Comparison of ENCODE assay signal across 1 cellular context in genomic region chr12:98895086-98895651, GRCh38.
TF ChIP-seq lines count a peak whose summit lies in the region.

No MANE protein-coding gene starts in this region.

TF ChIP-seq in WTC11, 78 proteins besides CTCF, POLR2A, EP300 and RAD21 (continued from another document):
- TF ChIP-seq, protein P1, sequence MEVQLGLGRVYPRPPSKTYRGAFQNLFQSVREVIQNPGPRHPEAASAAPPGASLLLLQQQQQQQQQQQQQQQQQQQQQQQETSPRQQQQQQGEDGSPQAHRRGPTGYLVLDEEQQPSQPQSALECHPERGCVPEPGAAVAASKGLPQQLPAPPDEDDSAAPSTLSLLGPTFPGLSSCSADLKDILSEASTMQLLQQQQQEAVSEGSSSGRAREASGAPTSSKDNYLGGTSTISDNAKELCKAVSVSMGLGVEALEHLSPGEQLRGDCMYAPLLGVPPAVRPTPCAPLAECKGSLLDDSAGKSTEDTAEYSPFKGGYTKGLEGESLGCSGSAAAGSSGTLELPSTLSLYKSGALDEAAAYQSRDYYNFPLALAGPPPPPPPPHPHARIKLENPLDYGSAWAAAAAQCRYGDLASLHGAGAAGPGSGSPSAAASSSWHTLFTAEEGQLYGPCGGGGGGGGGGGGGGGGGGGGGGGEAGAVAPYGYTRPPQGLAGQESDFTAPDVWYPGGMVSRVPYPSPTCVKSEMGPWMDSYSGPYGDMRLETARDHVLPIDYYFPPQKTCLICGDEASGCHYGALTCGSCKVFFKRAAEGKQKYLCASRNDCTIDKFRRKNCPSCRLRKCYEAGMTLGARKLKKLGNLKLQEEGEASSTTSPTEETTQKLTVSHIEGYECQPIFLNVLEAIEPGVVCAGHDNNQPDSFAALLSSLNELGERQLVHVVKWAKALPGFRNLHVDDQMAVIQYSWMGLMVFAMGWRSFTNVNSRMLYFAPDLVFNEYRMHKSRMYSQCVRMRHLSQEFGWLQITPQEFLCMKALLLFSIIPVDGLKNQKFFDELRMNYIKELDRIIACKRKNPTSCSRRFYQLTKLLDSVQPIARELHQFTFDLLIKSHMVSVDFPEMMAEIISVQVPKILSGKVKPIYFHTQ (CRISPR knock-in tag; IDR thresholded peaks at IDR 0.05) = no peak
- TF ChIP-seq GTF2I (CRISPR knock-in tag; conservative IDR thresholded peaks at IDR 0.05) (no peak), ATF2 (CRISPR knock-in tag; IDR thresholded peaks at IDR 0.05; ENCODE audit: borderline replicate concordance, low read depth) (no peak), OVOL2 (CRISPR knock-in tag; IDR thresholded peaks at IDR 0.05; ENCODE audit: borderline replicate concordance) (no peak), ATF3 (CRISPR knock-in tag; conservative IDR thresholded peaks at IDR 0.05) (no peak), ETV6 (CRISPR knock-in tag; IDR thresholded peaks at IDR 0.05) (no peak), ZSCAN18 (CRISPR knock-in tag; IDR thresholded peaks at IDR 0.05) (no peak), USF1 (CRISPR knock-in tag; IDR thresholded peaks at IDR 0.05) (no peak), PRDM15 (CRISPR knock-in tag; IDR thresholded peaks at IDR 0.05) (no peak), ZNF232 (CRISPR knock-in tag; IDR thresholded peaks at IDR 0.05) (0 out of 2 replicates have a peak, but pooled peaks have one; percentile 38), EMX1 (CRISPR knock-in tag; IDR thresholded peaks at IDR 0.05) (no peak), ZBTB21 (CRISPR knock-in tag; IDR thresholded peaks at IDR 0.05; ENCODE audit: borderline replicate concordance) (no peak), FOXJ3 (CRISPR knock-in tag; IDR thresholded peaks at IDR 0.05; ENCODE audit: borderline replicate concordance) (no peak), USF2 (CRISPR knock-in tag; IDR thresholded peaks at IDR 0.05) (no peak), ZNF263 (CRISPR knock-in tag; IDR thresholded peaks at IDR 0.05; ENCODE audit: low read depth) (no peak), CREB1 (CRISPR knock-in tag; IDR thresholded peaks at IDR 0.05) (no peak), PRRX2 (CRISPR knock-in tag; IDR thresholded peaks at IDR 0.05) (no peak), GABPB1 (CRISPR knock-in tag; IDR thresholded peaks at IDR 0.05) (no peak), ZNF423 (CRISPR knock-in tag; IDR thresholded peaks at IDR 0.05) (peak; percentile 61; the same call in 1 of the 2 replicates), FOXK1 (CRISPR knock-in tag; IDR thresholded peaks at IDR 0.05) (0 out of 2 replicates have a peak, but pooled peaks have one; percentile 30)
- TF ChIP-seq, protein P2, sequence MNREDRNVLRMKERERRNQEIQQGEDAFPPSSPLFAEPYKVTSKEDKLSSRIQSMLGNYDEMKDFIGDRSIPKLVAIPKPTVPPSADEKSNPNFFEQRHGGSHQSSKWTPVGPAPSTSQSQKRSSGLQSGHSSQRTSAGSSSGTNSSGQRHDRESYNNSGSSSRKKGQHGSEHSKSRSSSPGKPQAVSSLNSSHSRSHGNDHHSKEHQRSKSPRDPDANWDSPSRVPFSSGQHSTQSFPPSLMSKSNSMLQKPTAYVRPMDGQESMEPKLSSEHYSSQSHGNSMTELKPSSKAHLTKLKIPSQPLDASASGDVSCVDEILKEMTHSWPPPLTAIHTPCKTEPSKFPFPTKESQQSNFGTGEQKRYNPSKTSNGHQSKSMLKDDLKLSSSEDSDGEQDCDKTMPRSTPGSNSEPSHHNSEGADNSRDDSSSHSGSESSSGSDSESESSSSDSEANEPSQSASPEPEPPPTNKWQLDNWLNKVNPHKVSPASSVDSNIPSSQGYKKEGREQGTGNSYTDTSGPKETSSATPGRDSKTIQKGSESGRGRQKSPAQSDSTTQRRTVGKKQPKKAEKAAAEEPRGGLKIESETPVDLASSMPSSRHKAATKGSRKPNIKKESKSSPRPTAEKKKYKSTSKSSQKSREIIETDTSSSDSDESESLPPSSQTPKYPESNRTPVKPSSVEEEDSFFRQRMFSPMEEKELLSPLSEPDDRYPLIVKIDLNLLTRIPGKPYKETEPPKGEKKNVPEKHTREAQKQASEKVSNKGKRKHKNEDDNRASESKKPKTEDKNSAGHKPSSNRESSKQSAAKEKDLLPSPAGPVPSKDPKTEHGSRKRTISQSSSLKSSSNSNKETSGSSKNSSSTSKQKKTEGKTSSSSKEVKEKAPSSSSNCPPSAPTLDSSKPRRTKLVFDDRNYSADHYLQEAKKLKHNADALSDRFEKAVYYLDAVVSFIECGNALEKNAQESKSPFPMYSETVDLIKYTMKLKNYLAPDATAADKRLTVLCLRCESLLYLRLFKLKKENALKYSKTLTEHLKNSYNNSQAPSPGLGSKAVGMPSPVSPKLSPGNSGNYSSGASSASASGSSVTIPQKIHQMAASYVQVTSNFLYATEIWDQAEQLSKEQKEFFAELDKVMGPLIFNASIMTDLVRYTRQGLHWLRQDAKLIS (CRISPR knock-in tag; IDR thresholded peaks at IDR 0.05; ENCODE audit: borderline replicate concordance) = no peak
- TF ChIP-seq, protein P3, sequence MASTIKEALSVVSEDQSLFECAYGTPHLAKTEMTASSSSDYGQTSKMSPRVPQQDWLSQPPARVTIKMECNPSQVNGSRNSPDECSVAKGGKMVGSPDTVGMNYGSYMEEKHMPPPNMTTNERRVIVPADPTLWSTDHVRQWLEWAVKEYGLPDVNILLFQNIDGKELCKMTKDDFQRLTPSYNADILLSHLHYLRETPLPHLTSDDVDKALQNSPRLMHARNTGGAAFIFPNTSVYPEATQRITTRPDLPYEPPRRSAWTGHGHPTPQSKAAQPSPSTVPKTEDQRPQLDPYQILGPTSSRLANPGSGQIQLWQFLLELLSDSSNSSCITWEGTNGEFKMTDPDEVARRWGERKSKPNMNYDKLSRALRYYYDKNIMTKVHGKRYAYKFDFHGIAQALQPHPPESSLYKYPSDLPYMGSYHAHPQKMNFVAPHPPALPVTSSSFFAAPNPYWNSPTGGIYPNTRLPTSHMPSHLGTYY (CRISPR knock-in tag; IDR thresholded peaks at IDR 0.05) = no peak
- TF ChIP-seq, protein P4, sequence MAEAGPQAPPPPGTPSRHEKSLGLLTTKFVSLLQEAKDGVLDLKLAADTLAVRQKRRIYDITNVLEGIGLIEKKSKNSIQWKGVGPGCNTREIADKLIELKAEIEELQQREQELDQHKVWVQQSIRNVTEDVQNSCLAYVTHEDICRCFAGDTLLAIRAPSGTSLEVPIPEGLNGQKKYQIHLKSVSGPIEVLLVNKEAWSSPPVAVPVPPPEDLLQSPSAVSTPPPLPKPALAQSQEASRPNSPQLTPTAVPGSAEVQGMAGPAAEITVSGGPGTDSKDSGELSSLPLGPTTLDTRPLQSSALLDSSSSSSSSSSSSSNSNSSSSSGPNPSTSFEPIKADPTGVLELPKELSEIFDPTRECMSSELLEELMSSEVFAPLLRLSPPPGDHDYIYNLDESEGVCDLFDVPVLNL (CRISPR knock-in tag; IDR thresholded peaks at IDR 0.05; ENCODE audit: borderline replicate concordance, low read depth) = no peak
